Comparison of ENCODE assay signal across 1 cellular context in the genomic region with DNA sequence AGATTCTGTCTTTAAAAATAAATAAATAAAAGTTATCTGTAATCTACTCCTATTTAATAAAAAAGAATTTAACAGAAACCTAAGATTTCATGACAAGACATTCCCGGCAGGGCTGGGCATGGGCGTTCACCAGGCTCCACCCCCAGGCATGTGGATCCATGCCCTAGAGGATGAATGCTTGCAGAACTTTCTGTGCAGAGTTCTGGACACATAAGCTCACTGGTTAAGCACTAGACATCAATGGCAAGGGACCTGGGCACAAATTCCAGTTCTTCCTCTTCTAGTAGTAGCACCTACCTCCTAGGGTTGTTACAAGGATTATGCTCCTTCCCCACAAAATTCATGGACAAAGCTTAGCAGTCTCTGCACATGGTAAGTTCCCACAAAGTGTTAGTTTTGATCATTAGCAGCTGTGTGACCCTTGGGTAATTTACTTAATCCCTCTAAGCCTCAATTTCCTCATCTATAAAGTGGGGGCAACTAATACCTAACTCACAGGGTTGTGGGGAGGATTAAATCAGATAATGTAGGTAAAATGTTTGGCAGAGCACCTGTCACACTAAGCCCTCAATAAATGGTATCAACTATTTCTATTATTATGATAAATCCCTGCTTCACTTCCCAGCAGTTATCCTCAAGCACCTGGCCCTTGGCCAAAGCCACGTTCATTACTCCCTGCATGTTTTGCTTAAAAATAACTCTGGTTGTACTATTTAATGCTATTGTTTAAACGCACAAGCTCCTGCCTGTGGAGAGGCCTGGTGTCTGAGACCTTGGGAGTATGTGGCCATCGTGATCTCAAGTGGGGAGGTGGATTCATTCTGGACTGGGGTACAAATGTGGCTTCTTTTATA.
TF ChIP-seq lines count a peak whose summit lies in the region.

No MANE protein-coding gene starts in this region.

TF ChIP-seq in IMR-90, 13 proteins besides CTCF, POLR2A, EP300 and RAD21:
- TF ChIP-seq FOS (IDR thresholded peaks at IDR 0.05; ENCODE audit: low read depth, low read length) (no peak), MXI1 (IDR thresholded peaks at IDR 0.05; ENCODE audit: borderline replicate concordance, low read depth, low read length) (no peak), CHD1 (IDR thresholded peaks at IDR 0.05; ENCODE audit: low read depth, low read length) (no peak), NFE2L2 (IDR thresholded peaks at IDR 0.05; ENCODE audit: low read depth, low read length) (no peak), RCOR1 (IDR thresholded peaks at IDR 0.05; ENCODE audit: insufficient replicate concordance, low read length) (no peak), BHLHE40 (IDR thresholded peaks at IDR 0.05; ENCODE audit: low read depth, low read length) (no peak)
- TF ChIP-seq, protein P1, sequence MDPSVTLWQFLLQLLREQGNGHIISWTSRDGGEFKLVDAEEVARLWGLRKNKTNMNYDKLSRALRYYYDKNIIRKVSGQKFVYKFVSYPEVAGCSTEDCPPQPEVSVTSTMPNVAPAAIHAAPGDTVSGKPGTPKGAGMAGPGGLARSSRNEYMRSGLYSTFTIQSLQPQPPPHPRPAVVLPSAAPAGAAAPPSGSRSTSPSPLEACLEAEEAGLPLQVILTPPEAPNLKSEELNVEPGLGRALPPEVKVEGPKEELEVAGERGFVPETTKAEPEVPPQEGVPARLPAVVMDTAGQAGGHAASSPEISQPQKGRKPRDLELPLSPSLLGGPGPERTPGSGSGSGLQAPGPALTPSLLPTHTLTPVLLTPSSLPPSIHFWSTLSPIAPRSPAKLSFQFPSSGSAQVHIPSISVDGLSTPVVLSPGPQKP (IDR thresholded peaks at IDR 0.05; ENCODE audit: borderline replicate concordance, low read depth, low read length): no peak
- TF ChIP-seq, protein P2, sequence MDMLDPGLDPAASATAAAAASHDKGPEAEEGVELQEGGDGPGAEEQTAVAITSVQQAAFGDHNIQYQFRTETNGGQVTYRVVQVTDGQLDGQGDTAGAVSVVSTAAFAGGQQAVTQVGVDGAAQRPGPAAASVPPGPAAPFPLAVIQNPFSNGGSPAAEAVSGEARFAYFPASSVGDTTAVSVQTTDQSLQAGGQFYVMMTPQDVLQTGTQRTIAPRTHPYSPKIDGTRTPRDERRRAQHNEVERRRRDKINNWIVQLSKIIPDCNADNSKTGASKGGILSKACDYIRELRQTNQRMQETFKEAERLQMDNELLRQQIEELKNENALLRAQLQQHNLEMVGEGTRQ (IDR thresholded peaks at IDR 0.05; ENCODE audit: low read depth, low read length): no peak
